Comparison of ENCODE assay signal across 21 cellular contexts in genomic region chr11:61618991-61619390, GRCh38.
A peak's percentile ranks its signal among the peaks of the same experiment; 100 is the strongest.
DNase-seq lines count a peak whose midpoint lies in the region; ATAC-seq and TF ChIP-seq lines count a peak whose summit lies in the region.
"Had no signal": no experiment of that assay in that cellular context is flagged by ENCODE, and none has a peak within 500 bp of the region (broad histone marks: within the 10 kb centered on the region; RNA-seq: fewer than 3 reads in every experiment).

No MANE protein-coding gene starts in this region.

- CTCF ChIA-PET in RWPE1 (lab: Yijun Ruan, JAX) = interaction anchor here (0.6 to 1.2 kb wide), 2 partner anchors 44 to 52 kb away, joined by 3 to 5 read pairs; no protein-coding TSS in a partner anchor

- ATAC-seq in GM21515 (IDR thresholded peaks at IDR 0.05; ENCODE audit: unreplicated experiment) = no peak
- ATAC-seq: HepG2, SK-N-SH treated with all-trans-retinoic acid at 6 μM for 48 hours had no signal

- H3K27ac ChIP-seq in RWPE1 = peak overlapping the region; percentile 90

- peak; percentile 21 for DNase-seq in NCI-H82 (lab: John Stamatoyannopoulos, UW)
- no peak for DNase-seq in NCI-H82 treated with DMSO at 0.1 percent for 48 hours (lab: John Stamatoyannopoulos, UW; ENCODE audit: unreplicated experiment)
- DNase-seq in RWPE1 (ENCODE audit: low spot score) = no peak
- DNase-seq in iPS-NIHi7 (ENCODE audit: extremely low spot score) = peak; percentile 58
- DNase-seq in NCI-H524 (lab: John Stamatoyannopoulos, UW) = no peak
- DNase-seq in anterior cingulate cortex (lab: John Stamatoyannopoulos, UW) = no peak
- DNase-seq: COR-L47, DMS153, GF-D8, GOT3, KBM-7, NCI-H1105, NCI-H2029 treated with DMSO at 0.1 percent for 48 hours, NCI-H2171, NCI-H446 treated with DMSO at 0.1 percent for 48 hours, NCI-H774, RPMI8226, SIG-M5 had no signal

- POLR2A ChIA-PET in RWPE1 (lab: Yijun Ruan, JAX; ENCODE audit: low non-redundant PET) = no interaction called here

- TF ChIP-seq CTCF in RWPE1 (conservative IDR thresholded peaks at IDR 0.05; ENCODE audit: low read depth) = no peak

Comparison
In these comparisons a context has a peak if more than half of its experiments do, and no peak if none do; other contexts are left out.
1. DNase-seq: peak in NCI-H82 (single experiment) and iPS-NIHi7 (single experiment); none in NCI-H82 treated with DMSO at 0.1 percent for 48 hours (single experiment), RWPE1 (single experiment), NCI-H524 (0 of 2) and anterior cingulate cortex (0 of 58).